Comparison of ENCODE assay signal across 8 cellular contexts in the genomic region with DNA sequence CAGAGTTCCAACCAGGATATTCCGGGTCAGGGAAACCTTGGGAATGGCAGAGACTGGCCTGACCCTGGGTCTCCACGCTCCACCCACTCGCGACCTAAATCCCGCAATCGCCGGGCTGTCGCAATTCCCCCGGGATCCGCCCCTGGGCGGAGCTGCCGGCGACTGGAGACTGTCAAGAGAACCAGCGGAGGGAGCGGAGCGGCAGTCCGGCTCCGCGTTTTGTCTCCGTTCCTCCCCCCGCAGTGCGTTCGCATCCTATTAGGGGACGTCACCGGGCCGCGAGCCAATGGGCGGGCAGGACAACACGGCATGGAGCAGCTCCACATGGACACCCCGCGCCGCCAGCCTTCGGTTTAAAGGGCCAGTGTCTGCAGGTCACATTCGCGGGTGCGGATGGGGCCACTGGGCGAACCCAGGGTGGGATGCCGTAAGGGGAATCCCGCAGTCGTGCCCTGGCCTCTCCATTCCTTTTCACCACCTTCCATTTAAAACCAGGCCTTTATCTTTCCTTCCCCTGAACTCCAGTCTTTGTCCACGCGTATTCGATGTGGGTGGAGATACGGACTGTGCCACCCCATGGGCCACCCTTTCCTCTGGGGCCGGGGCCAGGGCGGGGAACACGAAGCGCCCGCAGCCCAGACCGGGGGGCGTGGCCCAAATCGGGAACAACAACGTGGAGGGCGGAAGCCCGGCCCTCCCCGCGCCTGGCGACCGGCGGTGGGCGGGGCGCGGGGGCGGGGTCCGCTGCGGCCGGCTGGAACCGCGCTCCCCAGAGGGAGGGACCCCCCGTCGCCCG. TPM values are rescaled to one million over a fixed set of nuclear protein-coding genes. Genes with fewer than 3 reads are reported as not detected.
DNase-seq lines count a peak whose midpoint lies in the region; ATAC-seq lines count a peak whose summit lies in the region.

No MANE protein-coding gene starts in this region.

- peak overlapping the region; percentile 96 for H3K27ac ChIP-seq in CD8-positive, alpha-beta memory T cell (ENCODE audit: low read depth, low read length)
- H3K27ac ChIP-seq in mesenchymal stem cell (ENCODE audit: low read length, poor library complexity, severe bottlenecking): peak overlapping the region; percentile 98

- peak overlapping the region in 1 of 2 experiments; percentile 92 for H2BK12ac ChIP-seq in mesenchymal stem cell (ENCODE audit: low read length in 2 of 2)

- H3K27me3 Mint-ChIP-seq in CD8-positive, alpha-beta memory T cell: peaks cover 0 to 3% of the 10 kb centered on the region in 2 donors

- peak overlapping the region; percentile 94 for H2BK5ac ChIP-seq in mesenchymal stem cell (ENCODE audit: low read depth, low read length, poor library complexity, severe bottlenecking)

- H3K4me1 ChIP-seq in CD8-positive, alpha-beta memory T cell (ENCODE audit: insufficient read depth, low read length): peaks cover 35% of the 10 kb centered on the region
- no peaks in the 10 kb centered on the region for H3K4me1 ChIP-seq in endocrine pancreas (ENCODE audit: control insufficient read depth, insufficient read depth, low read length)
- peaks cover 40% of the 10 kb centered on the region for H3K4me1 ChIP-seq in mesenchymal stem cell (ENCODE audit: control insufficient read depth, insufficient read depth, low read depth, low read length)

- H3K4me2 ChIP-seq in mesenchymal stem cell (ENCODE audit: low read length, poor library complexity, severe bottlenecking): peak overlapping the region; percentile 93

- peak overlapping the region; percentile 90 to 100 (median 98) for H3K4me3 Mint-ChIP-seq in CD8-positive, alpha-beta memory T cell

- no peak overlapping the region for H2AFZ ChIP-seq in mesenchymal stem cell (ENCODE audit: low read depth, low read length)

- CTCF ChIA-PET in CD8-positive, alpha-beta memory T cell (lab: Charles Lee): interaction anchor here (0.8 to 3.1 kb wide), 8 partner anchors 9 to 65 kb away, joined by 3 to 23 read pairs (median 5); a partner anchor contains a TSS

- H2BK120ac ChIP-seq in mesenchymal stem cell (ENCODE audit: low read depth, low read length): peak overlapping the region; percentile 93

- H4K91ac ChIP-seq in mesenchymal stem cell (ENCODE audit: low read length): peak overlapping the region; percentile 94

- H3K14ac ChIP-seq in mesenchymal stem cell (ENCODE audit: low read length in 2 of 2): no peak overlapping the region

- H3K18ac ChIP-seq in mesenchymal stem cell (ENCODE audit: low read depth in 1 of 2, low read length in 2 of 2): peak overlapping the region; percentile 78 to 94

- H3K9ac ChIP-seq in endocrine pancreas (ENCODE audit: control insufficient read depth, insufficient read depth, low read length) (peak overlapping the region; percentile 38), mesenchymal stem cell (ENCODE audit: low read length) (peak overlapping the region; percentile 98)

- peak overlapping the region; percentile 94 for H4K8ac ChIP-seq in mesenchymal stem cell (ENCODE audit: low read length)

- H3K36me3 Mint-ChIP-seq in CD8-positive, alpha-beta memory T cell: peaks cover 0 to 16% (median 1%) of the 10 kb centered on the region in 3 donors

- peak overlapping the region; percentile 71 for H2BK15ac ChIP-seq in mesenchymal stem cell (ENCODE audit: low read depth, poor library complexity, severe bottlenecking)

- H3K36me3 ChIP-seq in CD8-positive, alpha-beta memory T cell (ENCODE audit: insufficient read depth, low read length): no peaks in the 10 kb centered on the region
- H3K36me3 ChIP-seq in endocrine pancreas (ENCODE audit: control insufficient read depth, insufficient read depth, low read length): no peaks in the 10 kb centered on the region
- H3K36me3 ChIP-seq in mesenchymal stem cell (ENCODE audit: control insufficient read depth in 1 of 2, insufficient read depth in 2 of 2, low read depth in 1 of 2, low read length in 2 of 2): no peaks in the 10 kb centered on the region

- peaks cover 31 to 42% (median 36%) of the 10 kb centered on the region in 3 donors for H3K4me1 Mint-ChIP-seq in CD8-positive, alpha-beta memory T cell

- peak; percentile 99 to 100 (median 100) for DNase-seq in CD8-positive, alpha-beta memory T cell
- peak; percentile 62 to 99 (median 98) for DNase-seq in HUDEP-2 (lab: John Stamatoyannopoulos, UW; ENCODE audit: unreplicated experiment in 76 of 76)
- DNase-seq in NOMO-1 treated with dmso at 0.1 percent for 144 hours (lab: John Stamatoyannopoulos, UW; ENCODE audit: unreplicated experiment): peak; percentile 97
- DNase-seq in activated CD8-positive, alpha-beta memory T cell treated with anti-CD3 and anti-CD28 coated beads, Interleukin-2, amount 50 U/mL, for 24 hours (ENCODE audit: extremely low read depth): peak; percentile 99
- DNase-seq in mesenchymal stem cell: peak; percentile 100
- peak; percentile 99 for DNase-seq in stimulated activated CD8-positive, alpha-beta memory T cell treated with anti-CD3 and anti-CD28 coated beads, Interleukin-12 subunit alpha, Interleukin-12 subunit beta, amount 100 ng/mL, for 24 hours (ENCODE audit: extremely low read depth)

- peak; percentile 39 for ATAC-seq in GM21367 (IDR thresholded peaks at IDR 0.05; ENCODE audit: unreplicated experiment)

- peaks cover 4% of the 10 kb centered on the region for H3K79me1 ChIP-seq in mesenchymal stem cell (replicated peaks; ENCODE audit: low read length, poor library complexity, severe bottlenecking)

- no peaks in the 10 kb centered on the region for H3K9me3 Mint-ChIP-seq in CD8-positive, alpha-beta memory T cell

- POLR2A ChIA-PET in CD8-positive, alpha-beta memory T cell (lab: Charles Lee): interaction anchor here (0.6 to 2.9 kb wide), 7 partner anchors 9 to 347 kb away, joined by 3 to 51 read pairs (median 5); a partner anchor contains a TSS

- peak overlapping the region; percentile 79 for H3K4me3 ChIP-seq in CD8-positive, alpha-beta memory T cell (ENCODE audit: low read length)
- no peak overlapping the region for H3K4me3 ChIP-seq in endocrine pancreas (ENCODE audit: control insufficient read depth, insufficient read depth, low read length)
- H3K4me3 ChIP-seq in mesenchymal stem cell (ENCODE audit: insufficient read depth in 1 of 2, low read depth in 1 of 2, low read length in 2 of 2): peak overlapping the region; percentile 56 to 89

- H3K23ac ChIP-seq in mesenchymal stem cell (ENCODE audit: low read length in 2 of 2): peak overlapping the region in 1 of 2 experiments; percentile 16

- WGBS in mesenchymal stem cell: under 1% methylated on average over 57 of the region's 72 CpGs

- peak overlapping the region; percentile 98 to 100 (median 99) for H3K27ac Mint-ChIP-seq in CD8-positive, alpha-beta memory T cell

- H2AK5ac ChIP-seq in mesenchymal stem cell (ENCODE audit: low read length, severe bottlenecking): peak overlapping the region; percentile 35

- H3K4ac ChIP-seq in mesenchymal stem cell (ENCODE audit: low read depth in 1 of 2, low read length in 2 of 2): peak overlapping the region in 1 of 2 experiments; percentile 85

- no peaks in the 10 kb centered on the region for H3K9me3 ChIP-seq in CD8-positive, alpha-beta memory T cell (ENCODE audit: low read length)
- H3K9me3 ChIP-seq in endocrine pancreas (ENCODE audit: control insufficient read depth, low read length) (no peaks in the 10 kb centered on the region), mesenchymal stem cell (ENCODE audit: control insufficient read depth, low read length) (no peaks in the 10 kb centered on the region)

- no peaks in the 10 kb centered on the region for H3K27me3 ChIP-seq in CD8-positive, alpha-beta memory T cell (ENCODE audit: insufficient read depth, low read length, poor library complexity, severe bottlenecking)
- no peaks in the 10 kb centered on the region for H3K27me3 ChIP-seq in endocrine pancreas (ENCODE audit: control insufficient read depth, insufficient read depth, low read length)
- no peaks in the 10 kb centered on the region for H3K27me3 ChIP-seq in mesenchymal stem cell (ENCODE audit: control insufficient read depth in 1 of 2, insufficient read depth in 1 of 2, low read length in 2 of 2)

RNA-seq across cellular contexts. Expression of a gene that starts 0.8 kb away (rescaled TPM):
- 10 to 100 TPM; 21.5 to 24.3 TPM for total RNA-seq in CD8-positive, alpha-beta memory T cell
- polyA plus RNA-seq in CD8-positive, alpha-beta memory T cell: 1.2 TPM
- polyA plus RNA-seq in mesenchymal stem cell (2013, experiment 1 of 2): 21.1 TPM
- 19.7 TPM for polyA plus RNA-seq in mesenchymal stem cell (2013, experiment 2 of 2)
